In the genomic region with DNA sequence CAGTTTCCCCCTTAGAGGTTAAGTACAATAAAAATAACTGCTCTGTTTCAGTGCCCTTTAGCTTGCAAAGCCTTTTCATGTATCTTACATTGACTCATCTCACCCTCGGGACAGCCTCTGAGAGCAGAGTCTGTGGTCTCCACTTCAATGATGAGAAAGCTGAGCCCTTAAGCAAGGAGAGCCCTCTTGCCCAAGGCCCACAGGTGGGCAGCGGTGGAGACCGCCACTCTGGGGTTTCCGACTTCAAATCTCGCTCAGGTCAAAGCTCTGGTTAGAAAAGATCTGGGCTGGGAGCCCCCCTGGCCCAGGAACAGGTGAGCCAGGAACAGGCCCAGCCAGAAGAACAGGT, we compare ENCODE assay signal across 9 cellular contexts. TPM values are rescaled to one million over a fixed set of nuclear protein-coding genes. Genes with fewer than 3 reads are reported as not detected.
A peak's percentile ranks its signal among the peaks of the same experiment; 100 is the strongest.
DNase-seq lines count a peak whose midpoint lies in the region; ATAC-seq and TF ChIP-seq lines count a peak whose summit lies in the region.
"Had no signal": no experiment of that assay in that cellular context is flagged by ENCODE, and none has a peak within 500 bp of the region (broad histone marks: within the 10 kb centered on the region; RNA-seq: fewer than 3 reads in every experiment).

No MANE protein-coding gene starts in this region.

- TF ChIP-seq RAD21 in SK-N-SH (IDR thresholded peaks at IDR 0.05; ENCODE audit: low read length), result no peak

- no peak for ATAC-seq in naive thymus-derived CD4-positive, alpha-beta T cell
- ATAC-seq in left ventricle myocardium superior, result no peak

- H3K4me2 ChIP-seq in BLaER1 treated with 17β-estradiol and CSF1 and Interleukin-3, amounts not matched to agents 10 nM and 100 nM, result peak overlapping the region; percentile 83 to 97 (median 88)
- no peak overlapping the region for H3K4me2 ChIP-seq in SK-N-SH

- no peaks in the 10 kb centered on the region for H3K27me3 ChIP-seq in BLaER1 treated with 17β-estradiol and CSF1 and Interleukin-3, amounts not matched to agents 10 nM and 100 nM
- no peaks in the 10 kb centered on the region for H3K27me3 ChIP-seq in naive thymus-derived CD4-positive, alpha-beta T cell (ENCODE audit: control insufficient read depth in 2 of 2, insufficient read depth in 2 of 2, low read length in 2 of 2)
- H3K27me3 ChIP-seq in SK-N-SH (ENCODE audit: insufficient read depth), result no peaks in the 10 kb centered on the region

- DNase-seq in GM13976 (ENCODE audit: low spot score) (peak; percentile 53), H4 (ENCODE audit: low spot score) (no peak), left ventricle myocardium superior (no peak), SK-N-SH (no peak), NCI-H524 (lab: John Stamatoyannopoulos, UW) (no peak)
- no peak for DNase-seq in activated T-helper 2 cell treated with anti-CD3 and anti-CD28 coated beads, Interferon-gamma antibody, Interleukin-2, Interleukin-4, amounts not matched to agents 10 μg/mL and 5 μg/mL and 100 μg/mL, durations not matched to agents 14 hours and 24 hours and 36 hours (ENCODE audit: low spot score)
- no peak for DNase-seq in naive thymus-derived CD4-positive, alpha-beta T cell
- DNase-seq: HCEC 1CT had no signal

- no peaks in the 10 kb centered on the region for H3K27me3 Mint-ChIP-seq in activated T-helper 2 cell treated with anti-CD3 and anti-CD28 coated beads, Interferon-gamma antibody, Interleukin-2, Interleukin-4, amounts not matched to agents 10 μg/mL and 5 μg/mL and 100 μg/mL, durations not matched to agents 14 hours and 24 hours and 36 hours (ENCODE audit: low read depth)
- no peaks in the 10 kb centered on the region for H3K27me3 Mint-ChIP-seq in naive thymus-derived CD4-positive, alpha-beta T cell

- H3K9me3 Mint-ChIP-seq in activated T-helper 2 cell treated with anti-CD3 and anti-CD28 coated beads, Interferon-gamma antibody, Interleukin-2, Interleukin-4, amounts not matched to agents 10 μg/mL and 5 μg/mL and 100 μg/mL, durations not matched to agents 14 hours and 24 hours and 36 hours, result no peaks in the 10 kb centered on the region
- peaks cover 0 to 3% (median 0%) of the 10 kb centered on the region in 11 donors for H3K9me3 Mint-ChIP-seq in naive thymus-derived CD4-positive, alpha-beta T cell

- peak overlapping the region; percentile 90 for H3K27ac Mint-ChIP-seq in activated T-helper 2 cell treated with anti-CD3 and anti-CD28 coated beads, Interferon-gamma antibody, Interleukin-2, Interleukin-4, amounts not matched to agents 10 μg/mL and 5 μg/mL and 100 μg/mL, durations not matched to agents 14 hours and 24 hours and 36 hours
- H3K27ac Mint-ChIP-seq in naive thymus-derived CD4-positive, alpha-beta T cell, result peak overlapping the region; percentile 72 to 92 (median 83)

- H3K4me1 Mint-ChIP-seq in activated T-helper 2 cell treated with anti-CD3 and anti-CD28 coated beads, Interferon-gamma antibody, Interleukin-2, Interleukin-4, amounts not matched to agents 10 μg/mL and 5 μg/mL and 100 μg/mL, durations not matched to agents 14 hours and 24 hours and 36 hours (ENCODE audit: low read depth), result peaks cover 68% of the 10 kb centered on the region
- H3K4me1 Mint-ChIP-seq in naive thymus-derived CD4-positive, alpha-beta T cell, result peaks cover 53 to 75% (median 68%) of the 10 kb centered on the region in 7 donors

- no peaks in the 10 kb centered on the region for H3K9me3 ChIP-seq in BLaER1 treated with 17β-estradiol and CSF1 and Interleukin-3, amounts not matched to agents 10 nM and 100 nM (replicated peaks in 1 of 11)
- no peaks in the 10 kb centered on the region for H3K9me3 ChIP-seq in naive thymus-derived CD4-positive, alpha-beta T cell (ENCODE audit: control insufficient read depth in 2 of 3, low read length in 3 of 3)
- no peaks in the 10 kb centered on the region for H3K9me3 ChIP-seq in SK-N-SH

- POLR2A ChIA-PET in naive thymus-derived CD4-positive, alpha-beta T cell (lab: Charles Lee), result interaction anchor here (1.2 to 1.6 kb wide), 3 partner anchors 21 to 67 kb away, joined by 3 to 4 read pairs (median 3); a partner anchor contains a TSS
- POLR2A ChIA-PET in SK-N-SH (lab: Yijun Ruan, JAX), result no interaction called here

- in situ Hi-C loops in GM13976 (cut with MboI; ENCODE audit: low sequenced_read_pairs, unreplicated experiment), result no loop called here

- H3K4me1 ChIP-seq in BLaER1 treated with 17β-estradiol and CSF1 and Interleukin-3, amounts not matched to agents 10 nM and 100 nM, result peaks cover 85 to 92% (median 89%) of the 10 kb centered on the region in 10 experiments
- peaks cover 43 to 54% of the 10 kb centered on the region in 2 donors for H3K4me1 ChIP-seq in naive thymus-derived CD4-positive, alpha-beta T cell (ENCODE audit: control insufficient read depth in 2 of 2, insufficient read depth in 2 of 2, low read length in 2 of 2)
- H3K4me1 ChIP-seq in SK-N-SH (ENCODE audit: control insufficient read depth in 1 of 2, insufficient read depth in 2 of 2, low read depth in 1 of 2, low read length in 1 of 2), result peaks cover 17 to 32% of the 10 kb centered on the region in 2 experiments; a peak in 3 of 4 replicates

- peaks cover 4 to 13% (median 11%) of the 10 kb centered on the region in 11 experiments; a peak in 17 of 22 replicates for H3K36me3 ChIP-seq in BLaER1 treated with 17β-estradiol and CSF1 and Interleukin-3, amounts not matched to agents 10 nM and 100 nM
- peaks cover 0 to 20% (median 0%) of the 10 kb centered on the region in 3 experiments for H3K36me3 ChIP-seq in naive thymus-derived CD4-positive, alpha-beta T cell (ENCODE audit: control insufficient read depth in 2 of 3, insufficient read depth in 3 of 3, low read length in 3 of 3)
- peaks cover 0 to 7% of the 10 kb centered on the region in 2 experiments for H3K36me3 ChIP-seq in SK-N-SH (replicated peaks in 1 of 2; ENCODE audit: control insufficient read depth in 1 of 2, insufficient read depth in 2 of 2, low read length in 1 of 2)

- peaks cover 0 to 3% (median 0%) of the 10 kb centered on the region in 11 experiments; a peak in 3 of 22 replicates for H4K20me1 ChIP-seq in BLaER1 treated with 17β-estradiol and CSF1 and Interleukin-3, amounts not matched to agents 10 nM and 100 nM
- no peaks in the 10 kb centered on the region for H4K20me1 ChIP-seq in SK-N-SH (ENCODE audit: insufficient read depth)

- H3K9me2 ChIP-seq in SK-N-SH, result no peaks in the 10 kb centered on the region

- WGBS in SK-N-SH (ENCODE audit: low lambda C conversion rate), result 89% methylated on average over 5 of the region's 5 CpGs

- peak overlapping the region; percentile 42 for H3K4me3 Mint-ChIP-seq in activated T-helper 2 cell treated with anti-CD3 and anti-CD28 coated beads, Interferon-gamma antibody, Interleukin-2, Interleukin-4, amounts not matched to agents 10 μg/mL and 5 μg/mL and 100 μg/mL, durations not matched to agents 14 hours and 24 hours and 36 hours (ENCODE audit: low read depth)
- H3K4me3 Mint-ChIP-seq in naive thymus-derived CD4-positive, alpha-beta T cell, result peak overlapping the region in 5 of 10 donors; percentile 13 to 39 (median 17)

- no peak overlapping the region for H2AFZ ChIP-seq in SK-N-SH (ENCODE audit: low read depth)

- TF ChIP-seq CTCF in GM13976 (IDR thresholded peaks at IDR 0.05; ENCODE audit: borderline replicate concordance, control extremely low read depth, extremely low read depth, insufficient read depth, missing control alignments) (no peak), SK-N-SH (IDR thresholded peaks at IDR 0.05) (no peak)

- H3F3A ChIP-seq in SK-N-SH (replicated peaks; ENCODE audit: insufficient read depth), result peaks cover 19% of the 10 kb centered on the region

- peaks cover 11% of the 10 kb centered on the region for H3K36me3 Mint-ChIP-seq in activated T-helper 2 cell treated with anti-CD3 and anti-CD28 coated beads, Interferon-gamma antibody, Interleukin-2, Interleukin-4, amounts not matched to agents 10 μg/mL and 5 μg/mL and 100 μg/mL, durations not matched to agents 14 hours and 24 hours and 36 hours (ENCODE audit: low read depth)
- H3K36me3 Mint-ChIP-seq in naive thymus-derived CD4-positive, alpha-beta T cell, result peaks cover 0 to 2% (median 0%) of the 10 kb centered on the region in 5 donors

- intact Hi-C loops in activated T-helper 2 cell treated with anti-CD3 and anti-CD28 coated beads, Interferon-gamma antibody, Interleukin-2, Interleukin-4, amounts not matched to agents 10 μg/mL and 5 μg/mL and 100 μg/mL, durations not matched to agents 14 hours and 24 hours and 36 hours (cut with micrococcal nuclease), result no loop called here
- intact Hi-C loops in naive thymus-derived CD4-positive, alpha-beta T cell (cut with micrococcal nuclease), result no loop called here
- intact Hi-C loops in left ventricle myocardium superior (cut with micrococcal nuclease), result no loop called here

- H3K9ac ChIP-seq in BLaER1 treated with 17β-estradiol and CSF1 and Interleukin-3, amounts not matched to agents 10 nM and 100 nM, result peak overlapping the region in 9 of 11 experiments; percentile 1 to 78 (median 69); a peak in 13 of 22 replicates
- no peak overlapping the region for H3K9ac ChIP-seq in SK-N-SH

- TF ChIP-seq EP300 in SK-N-SH (IDR thresholded peaks at IDR 0.05; ENCODE audit: borderline replicate concordance in 1 of 2, low read depth in 1 of 2, low read length in 1 of 2), result no peak

- peak overlapping the region in 9 of 11 experiments; percentile 83 to 89 (median 87); a peak in 17 of 22 replicates for H3K27ac ChIP-seq in BLaER1 treated with 17β-estradiol and CSF1 and Interleukin-3, amounts not matched to agents 10 nM and 100 nM
- H3K27ac ChIP-seq in naive thymus-derived CD4-positive, alpha-beta T cell (ENCODE audit: low read depth, low read length), result peak overlapping the region; percentile 65
- H3K27ac ChIP-seq in SK-N-SH (ENCODE audit: low read depth in 2 of 2, low read length in 1 of 2), result peak overlapping the region in 1 of 2 experiments; percentile 5; a peak in 1 of 4 replicates

- H3K79me2 ChIP-seq in SK-N-SH (ENCODE audit: insufficient read depth), result peaks cover 3% of the 10 kb centered on the region; the same call in 1 of the 2 replicates

- peak overlapping the region in 1 of 10 experiments; percentile 27; a peak in 1 of 20 replicates for H3K4me3 ChIP-seq in BLaER1 treated with 17β-estradiol and CSF1 and Interleukin-3, amounts not matched to agents 10 nM and 100 nM
- H3K4me3 ChIP-seq in naive thymus-derived CD4-positive, alpha-beta T cell (ENCODE audit: low read length), result no peak overlapping the region
- no peak overlapping the region for H3K4me3 ChIP-seq in SK-N-SH (ENCODE audit: low read depth in 2 of 2, low read length in 1 of 2)

- CTCF ChIA-PET in naive thymus-derived CD4-positive, alpha-beta T cell (lab: Charles Lee), result interaction anchor here (1.7 kb wide), 1 partner anchor 20 kb away, joined by 4 read pairs; a partner anchor contains a TSS
- CTCF ChIA-PET in SK-N-SH (lab: Yijun Ruan, JAX), result interaction anchor here (0.7 to 6.6 kb wide), 8 partner anchors 58 to 381 kb away, joined by 3 to 34 read pairs (median 6); no protein-coding TSS in a partner anchor

RNA-seq across cellular contexts. Expression of a gene that starts 4.3 kb away (rescaled TPM):
- total RNA-seq in activated T-helper 2 cell treated with anti-CD3 and anti-CD28 coated beads, Interferon-gamma antibody, Interleukin-2, Interleukin-4, amounts not matched to agents 10 μg/mL and 5 μg/mL and 100 μg/mL, durations not matched to agents 14 hours and 24 hours and 36 hours, result 44.7 and 44.8 TPM in 2 replicates
- 10 to 100 TPM; 11.3 to 35.1 (median 12.6) TPM for total RNA-seq in naive thymus-derived CD4-positive, alpha-beta T cell
- polyA plus RNA-seq in naive thymus-derived CD4-positive, alpha-beta T cell, result 10 to 100 TPM; 38.7 to 41.4 TPM
- total RNA-seq in H4 (2014; rRNA removed; shearing (Covaris generic)), result 1.2 and 7.9 TPM in 2 replicates
- 66.6 TPM for total RNA-seq in left ventricle myocardium superior
- 50.7 and 59.6 TPM in 2 replicates for polyA plus RNA-seq in SK-N-SH (2012; rRNA removed)
- polyA plus RNA-seq in SK-N-SH (2012; cell fraction: cytosol; rRNA removed), result 47.2 and 53.7 TPM in 2 replicates
- polyA plus RNA-seq in SK-N-SH (2012; cell fraction: nucleus; rRNA removed), result 20.1 and 23.1 TPM in 2 replicates

RNA-seq across cellular contexts. Expression of a gene that starts 15.0 kb away (rescaled TPM):
- 23.6 and 25.3 TPM in 2 replicates for total RNA-seq in activated T-helper 2 cell treated with anti-CD3 and anti-CD28 coated beads, Interferon-gamma antibody, Interleukin-2, Interleukin-4, amounts not matched to agents 10 μg/mL and 5 μg/mL and 100 μg/mL, durations not matched to agents 14 hours and 24 hours and 36 hours
- 100 to 1,000 TPM; 107 to 390 (median 383) TPM for total RNA-seq in naive thymus-derived CD4-positive, alpha-beta T cell
- polyA plus RNA-seq in naive thymus-derived CD4-positive, alpha-beta T cell, result 100 to 1,000 TPM; 234 to 318 TPM
- 22.8 and 31.2 TPM in 2 replicates for total RNA-seq in H4 (2014; rRNA removed; shearing (Covaris generic))
- 60.4 TPM for total RNA-seq in left ventricle myocardium superior
- 55.9 and 64.3 TPM in 2 replicates for polyA plus RNA-seq in SK-N-SH (2012; rRNA removed)
- polyA plus RNA-seq in SK-N-SH (2012; cell fraction: cytosol; rRNA removed), result 35.9 and 48.4 TPM in 2 replicates
- polyA plus RNA-seq in SK-N-SH (2012; cell fraction: nucleus; rRNA removed), result 79.8 and 90.9 TPM in 2 replicates

RNA-seq across cellular contexts. Expression of a gene that starts 20.7 kb away (rescaled TPM):
- total RNA-seq in activated T-helper 2 cell treated with anti-CD3 and anti-CD28 coated beads, Interferon-gamma antibody, Interleukin-2, Interleukin-4, amounts not matched to agents 10 μg/mL and 5 μg/mL and 100 μg/mL, durations not matched to agents 14 hours and 24 hours and 36 hours, result 30.4 and 30.6 TPM in 2 replicates
- total RNA-seq in naive thymus-derived CD4-positive, alpha-beta T cell, result 10 to 100 TPM; 33.0 to 69.5 (median 46.2) TPM
- polyA plus RNA-seq in naive thymus-derived CD4-positive, alpha-beta T cell, result 10 to 100 TPM; 33.0 to 64.0 TPM
- total RNA-seq in H4 (2014; rRNA removed; shearing (Covaris generic)), result 18.0 TPM in 2 replicates
- 14.7 TPM for total RNA-seq in left ventricle myocardium superior
- polyA plus RNA-seq in SK-N-SH (2012; rRNA removed), result 23.3 and 28.2 TPM in 2 replicates
- polyA plus RNA-seq in SK-N-SH (2012; cell fraction: cytosol; rRNA removed), result 14.3 and 19.8 TPM in 2 replicates
- polyA plus RNA-seq in SK-N-SH (2012; cell fraction: nucleus; rRNA removed), result 36.8 and 45.8 TPM in 2 replicates

RNA-seq across cellular contexts. Expression of a gene that starts 29.7 kb away (rescaled TPM):
- total RNA-seq in activated T-helper 2 cell treated with anti-CD3 and anti-CD28 coated beads, Interferon-gamma antibody, Interleukin-2, Interleukin-4, amounts not matched to agents 10 μg/mL and 5 μg/mL and 100 μg/mL, durations not matched to agents 14 hours and 24 hours and 36 hours, result 55.4 and 56.1 TPM in 2 replicates
- 10 to 100 TPM; 71.0 to 76.9 (median 73.7) TPM for total RNA-seq in naive thymus-derived CD4-positive, alpha-beta T cell
- 10 to 100 TPM; 29.6 to 38.3 TPM for polyA plus RNA-seq in naive thymus-derived CD4-positive, alpha-beta T cell
- total RNA-seq in H4 (2014; rRNA removed; shearing (Covaris generic)), result 163 and 170 TPM in 2 replicates
- total RNA-seq in left ventricle myocardium superior, result 62.1 TPM
- polyA plus RNA-seq in SK-N-SH (2012; rRNA removed), result 338 and 395 TPM in 2 replicates
- polyA plus RNA-seq in SK-N-SH (2012; cell fraction: cytosol; rRNA removed), result 199 and 274 TPM in 2 replicates
- 1,066 and 1,388 TPM in 2 replicates for polyA plus RNA-seq in SK-N-SH (2012; cell fraction: nucleus; rRNA removed)

RNA-seq across cellular contexts. Expression of a gene that starts 33.6 kb away (rescaled TPM):
- 169 and 178 TPM in 2 replicates for total RNA-seq in activated T-helper 2 cell treated with anti-CD3 and anti-CD28 coated beads, Interferon-gamma antibody, Interleukin-2, Interleukin-4, amounts not matched to agents 10 μg/mL and 5 μg/mL and 100 μg/mL, durations not matched to agents 14 hours and 24 hours and 36 hours
- total RNA-seq in naive thymus-derived CD4-positive, alpha-beta T cell, result 100 to 1,000 TPM in 1 of 5 experiments, 10 to 100 TPM in 3, 1 to 10 TPM in 1; 8.4 to 105 (median 10.2) TPM
- polyA plus RNA-seq in naive thymus-derived CD4-positive, alpha-beta T cell, result 10 to 100 TPM; 37.1 to 55.2 TPM
- 170 and 248 TPM in 2 replicates for total RNA-seq in H4 (2014; rRNA removed; shearing (Covaris generic))
- 16.7 TPM for total RNA-seq in left ventricle myocardium superior
- polyA plus RNA-seq in SK-N-SH (2012; rRNA removed), result 256 and 308 TPM in 2 replicates
- 286 and 340 TPM in 2 replicates for polyA plus RNA-seq in SK-N-SH (2012; cell fraction: cytosol; rRNA removed)
- polyA plus RNA-seq in SK-N-SH (2012; cell fraction: nucleus; rRNA removed), result 86.1 and 118 TPM in 2 replicates
